27 cellular contexts compared by ENCODE assay signal in the genomic region with DNA sequence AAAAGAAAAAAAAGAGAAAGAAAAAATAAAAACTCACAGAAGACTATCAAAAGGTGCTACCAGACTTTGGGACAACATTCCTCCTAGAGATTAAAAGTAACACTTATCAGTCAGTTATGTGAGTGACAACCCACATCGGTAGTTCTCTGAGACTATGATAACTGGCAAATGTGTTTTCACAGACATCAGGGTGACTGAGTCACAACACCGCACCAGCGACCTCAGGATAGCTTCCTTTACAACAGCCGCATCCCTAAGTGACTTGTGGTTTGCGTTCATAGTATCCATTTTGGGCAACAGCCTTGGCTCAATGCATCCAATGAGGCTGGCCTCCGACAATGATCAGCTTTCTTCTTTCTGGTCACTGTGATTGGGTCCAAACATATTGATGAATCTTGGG.
"Had no signal": no experiment of that assay in that cellular context is flagged by ENCODE, and none has a peak within 500 bp of the region (broad histone marks: within the 10 kb centered on the region; RNA-seq: fewer than 3 reads in every experiment).

No MANE protein-coding gene starts in this region.

- H3K27me3 ChIP-seq: esophagus squamous epithelium, gastrocnemius medialis, heart right ventricle, left lung had no signal

- H3K27me3 Mint-ChIP-seq: dendritic cell treated with granulocyte-macrophage colony-stimulating factor and Interleukin-4, amounts not matched to agents 40 ng/mL and 50 ng/mL, for 4 days; effector memory CD8-positive, alpha-beta T cell; naive B cell had no signal

- H3K4me3 ChIP-seq: esophagus squamous epithelium, gastrocnemius medialis, heart right ventricle, left lung, lower lobe of right lung, mucosa of descending colon had no signal

- H3K36me3 ChIP-seq: esophagus squamous epithelium, gastrocnemius medialis, heart right ventricle, left lung, lower lobe of right lung had no signal

- H3K27ac ChIP-seq: epithelial cell of prostate, esophagus squamous epithelium, gastrocnemius medialis, heart right ventricle, left lung, lower lobe of right lung had no signal

- FAIRE-seq: endometrium, islet of Langerhans, keratinocyte had no signal

- DNase-seq: cortex of kidney; effector CD8-positive, alpha-beta T cell; effector memory CD8-positive, alpha-beta T cell; erythroblast; esophagus squamous epithelium; foreskin fibroblast; foreskin melanocyte; gastrocnemius medialis; glutamatergic neuron; head of caudate nucleus; heart right ventricle; hippocampal formation; left cardiac atrium; left lung; left ventricle myocardium superior; lower lobe of right lung; mesenchymal stem cell; mucosa of descending colon; naive B cell; naive thymus-derived CD8-positive, alpha-beta T cell had no signal

- H3K36me3 Mint-ChIP-seq: mesothelial cell of epicardium, naive B cell had no signal

- H3K4me1 ChIP-seq: esophagus squamous epithelium, gastrocnemius medialis, heart right ventricle, left lung, lower lobe of right lung had no signal

- H3K27ac Mint-ChIP-seq: dendritic cell treated with granulocyte-macrophage colony-stimulating factor and Interleukin-4, amounts not matched to agents 40 ng/mL and 50 ng/mL, for 4 days; effector memory CD8-positive, alpha-beta T cell; endodermal cell; mesothelial cell of epicardium; naive B cell; naive thymus-derived CD8-positive, alpha-beta T cell had no signal

- H3K9me3 ChIP-seq: gastrocnemius medialis, lower lobe of right lung had no signal

- H3K4me1 Mint-ChIP-seq: mesothelial cell of epicardium; naive B cell; naive thymus-derived CD8-positive, alpha-beta T cell had no signal

- H3K4me3 Mint-ChIP-seq: dendritic cell treated with granulocyte-macrophage colony-stimulating factor and Interleukin-4, amounts not matched to agents 40 ng/mL and 50 ng/mL, for 4 days; effector memory CD8-positive, alpha-beta T cell; endodermal cell; mesothelial cell of epicardium; naive B cell; naive thymus-derived CD8-positive, alpha-beta T cell had no signal
